In the genomic region with DNA sequence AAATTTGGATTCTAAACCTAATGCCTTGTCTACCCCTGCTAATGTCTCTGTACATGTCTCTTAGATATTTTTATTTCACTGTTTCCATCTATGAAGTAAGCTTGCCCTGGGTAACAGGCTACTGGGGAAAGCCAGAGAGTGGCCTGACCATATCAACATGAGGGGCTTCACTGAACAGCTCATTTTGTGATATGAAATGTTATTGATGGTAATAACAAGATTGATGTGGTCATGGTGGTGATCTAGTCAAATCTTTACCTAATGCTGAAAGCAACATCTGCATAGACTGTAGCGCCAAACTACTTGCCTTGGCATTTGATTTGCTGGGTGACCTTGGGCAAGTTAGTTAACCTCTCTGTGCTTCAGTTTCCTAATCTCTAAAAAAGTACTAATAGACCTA, we compare ENCODE assay signal across 20 cellular contexts. TPM values are rescaled to one million over a fixed set of nuclear protein-coding genes. Genes with fewer than 3 reads are reported as not detected.
DNase-seq lines count a peak whose midpoint lies in the region; ATAC-seq, FAIRE-seq and TF ChIP-seq lines count a peak whose summit lies in the region.
"Had no signal": no experiment of that assay in that cellular context is flagged by ENCODE, and none has a peak within 500 bp of the region (broad histone marks: within the 10 kb centered on the region; RNA-seq: fewer than 3 reads in every experiment).

No MANE protein-coding gene starts in this region.

- no peak overlapping the region for H3K27ac ChIP-seq in keratinocyte (ENCODE audit: control insufficient read depth, insufficient read depth, low read length)
- H3K27ac ChIP-seq: BLaER1 treated with 17β-estradiol and CSF1 and Interleukin-3, amounts not matched to agents 10 nM and 100 nM had no signal

- no peaks in the 10 kb centered on the region for H3K9me3 ChIP-seq in keratinocyte (ENCODE audit: control insufficient read depth, low read depth, low read length)
- H3K9me3 ChIP-seq: BLaER1 treated with 17β-estradiol and CSF1 and Interleukin-3, amounts not matched to agents 10 nM and 100 nM had no signal

- no peaks in the 10 kb centered on the region for H3K27me3 ChIP-seq in keratinocyte (ENCODE audit: control insufficient read depth, extremely low read depth, insufficient read depth, low read length)
- H3K27me3 ChIP-seq: BLaER1 treated with 17β-estradiol and CSF1 and Interleukin-3, amounts not matched to agents 10 nM and 100 nM had no signal

- no peak for TF ChIP-seq CTCF in activated CD8-positive, alpha-beta T cell treated with anti-CD3 and anti-CD28 coated beads for 36 hours (IDR thresholded peaks at IDR 0.05)
- TF ChIP-seq CTCF in keratinocyte (optimal IDR thresholded peaks at IDR 0.05 in 1 of 3, IDR thresholded peaks at IDR 0.05 in 1 of 3, conservative IDR thresholded peaks at IDR 0.05 in 1 of 3; ENCODE audit: extremely low read depth in 1 of 3, insufficient read depth in 2 of 3, low read length in 3 of 3), result no peak
- no peak for TF ChIP-seq CTCF in nephron progenitor cell (IDR thresholded peaks at IDR 0.05)

- H3K36me3 ChIP-seq in keratinocyte (ENCODE audit: control insufficient read depth in 2 of 2, extremely low read depth in 1 of 2, insufficient read depth in 2 of 2, low read length in 2 of 2), result no peaks in the 10 kb centered on the region
- H3K36me3 ChIP-seq: BLaER1 treated with 17β-estradiol and CSF1 and Interleukin-3, amounts not matched to agents 10 nM and 100 nM had no signal

- dilution Hi-C loops in keratinocyte (cut with MboI; ENCODE audit: extremely low pct_ligation_motif_present, low sequenced_read_pairs), result no loop called here

- H3K4me3 ChIP-seq in keratinocyte (ENCODE audit: control insufficient read depth in 2 of 3, extremely low read depth in 1 of 3, insufficient read depth in 2 of 3, low read depth in 1 of 3, low read length in 3 of 3), result no peak overlapping the region
- H3K4me3 ChIP-seq: BLaER1 treated with 17β-estradiol and CSF1 and Interleukin-3, amounts not matched to agents 10 nM and 100 nM had no signal

- H3K79me2 ChIP-seq in keratinocyte (ENCODE audit: control insufficient read depth, insufficient read depth, low read length), result no peaks in the 10 kb centered on the region

- ATAC-seq in activated CD8-positive, alpha-beta T cell treated with anti-CD3 and anti-CD28 coated beads for 36 hours, result peak; percentile 30
- no peak for ATAC-seq in activated CD8-positive, alpha-beta T cell treated with anti-CD3 and anti-CD28 coated beads, Interleukin-2, amount 10 ng/mL, durations not matched to agents 7 days and 5 days
- peak; percentile 41 for ATAC-seq in activated T-helper 17 cell treated with anti-CD3 and anti-CD28 coated beads, Interleukin-2, amount 50 U/mL, for 72 hours (replicated peaks)
- peak; percentile 89 for ATAC-seq in stimulated activated naive CD8-positive, alpha-beta T cell treated with anti-CD3 and anti-CD28 coated beads, Interleukin-15, amount 100 ng/mL, for 72 hours
- ATAC-seq: CD8-positive, alpha-beta T cell; HepG2 had no signal

- no peaks in the 10 kb centered on the region for H3K27me3 Mint-ChIP-seq in activated CD8-positive, alpha-beta T cell treated with anti-CD3 and anti-CD28 coated beads for 36 hours
- peaks cover 4% of the 10 kb centered on the region for H3K27me3 Mint-ChIP-seq in activated CD8-positive, alpha-beta T cell treated with anti-CD3 and anti-CD28 coated beads, Interleukin-2, amount 10 ng/mL, durations not matched to agents 7 days and 5 days (ENCODE audit: low read depth)
- no peaks in the 10 kb centered on the region for H3K27me3 Mint-ChIP-seq in activated T-helper 17 cell treated with anti-CD3 and anti-CD28 coated beads, Interleukin-2, amount 50 U/mL, for 72 hours
- H3K27me3 Mint-ChIP-seq in stimulated activated naive CD8-positive, alpha-beta T cell treated with anti-CD3 and anti-CD28 coated beads, Interleukin-15, amount 100 ng/mL, for 72 hours, result no peaks in the 10 kb centered on the region
- peaks cover 6% of the 10 kb centered on the region for H3K27me3 Mint-ChIP-seq in nephron progenitor cell (ENCODE audit: low read depth, poor library complexity)
- H3K27me3 Mint-ChIP-seq: B cell, IgD-negative memory B cell had no signal

- no peaks in the 10 kb centered on the region for H4K20me1 ChIP-seq in keratinocyte (ENCODE audit: control insufficient read depth, extremely low read depth, insufficient read depth, low read length)
- H4K20me1 ChIP-seq: BLaER1 treated with 17β-estradiol and CSF1 and Interleukin-3, amounts not matched to agents 10 nM and 100 nM had no signal

- CTCF ChIA-PET in activated CD8-positive, alpha-beta T cell treated with anti-CD3 and anti-CD28 coated beads for 36 hours (lab: Charles Lee), result no interaction called here
- CTCF ChIA-PET in activated CD8-positive, alpha-beta T cell treated with anti-CD3 and anti-CD28 coated beads, Interleukin-2, amount 10 ng/mL, durations not matched to agents 7 days and 5 days (lab: Charles Lee), result no interaction called here

- H3K4me1 ChIP-seq in keratinocyte (ENCODE audit: control insufficient read depth, extremely low read depth, insufficient read depth, low read length), result no peaks in the 10 kb centered on the region

- H3K9ac ChIP-seq in keratinocyte (ENCODE audit: control insufficient read depth, extremely low read depth, insufficient read depth, low read length), result no peak overlapping the region
- H3K9ac ChIP-seq: BLaER1 treated with 17β-estradiol and CSF1 and Interleukin-3, amounts not matched to agents 10 nM and 100 nM had no signal

- H3K36me3 Mint-ChIP-seq in activated CD8-positive, alpha-beta T cell treated with anti-CD3 and anti-CD28 coated beads for 36 hours (ENCODE audit: low read depth), result no peaks in the 10 kb centered on the region
- peaks cover under 1% of the 10 kb centered on the region for H3K36me3 Mint-ChIP-seq in activated CD8-positive, alpha-beta T cell treated with anti-CD3 and anti-CD28 coated beads, Interleukin-2, amount 10 ng/mL, durations not matched to agents 7 days and 5 days (ENCODE audit: low read depth)
- H3K36me3 Mint-ChIP-seq in activated T-helper 17 cell treated with anti-CD3 and anti-CD28 coated beads, Interleukin-2, amount 50 U/mL, for 72 hours (ENCODE audit: low read depth), result no peaks in the 10 kb centered on the region
- no peaks in the 10 kb centered on the region for H3K36me3 Mint-ChIP-seq in nephron progenitor cell (ENCODE audit: low read depth)
- H3K36me3 Mint-ChIP-seq: CD8-positive, alpha-beta T cell had no signal

- no peak overlapping the region for H2AFZ ChIP-seq in keratinocyte (ENCODE audit: control insufficient read depth, low read length)

- POLR2A ChIA-PET in activated CD8-positive, alpha-beta T cell treated with anti-CD3 and anti-CD28 coated beads for 36 hours (lab: Charles Lee), result interaction anchor here (1.3 kb wide), 1 partner anchor 10 kb away, joined by 3 read pairs; the partner anchor contains the start of gene DYRK2
- POLR2A ChIA-PET in activated CD8-positive, alpha-beta T cell treated with anti-CD3 and anti-CD28 coated beads, Interleukin-2, amount 10 ng/mL, durations not matched to agents 7 days and 5 days (lab: Charles Lee), result interaction anchor here (1.7 kb wide), 1 partner anchor 10 kb away, joined by 5 read pairs; the partner anchor contains the start of gene DYRK2

- H3K4me3 Mint-ChIP-seq in activated CD8-positive, alpha-beta T cell treated with anti-CD3 and anti-CD28 coated beads for 36 hours, result no peak overlapping the region
- no peak overlapping the region for H3K4me3 Mint-ChIP-seq in activated CD8-positive, alpha-beta T cell treated with anti-CD3 and anti-CD28 coated beads, Interleukin-2, amount 10 ng/mL, durations not matched to agents 7 days and 5 days
- H3K4me3 Mint-ChIP-seq in activated T-helper 17 cell treated with anti-CD3 and anti-CD28 coated beads, Interleukin-2, amount 50 U/mL, for 72 hours, result no peak overlapping the region
- H3K4me3 Mint-ChIP-seq in stimulated activated naive CD8-positive, alpha-beta T cell treated with anti-CD3 and anti-CD28 coated beads, Interleukin-15, amount 100 ng/mL, for 72 hours, result no peak overlapping the region
- H3K4me3 Mint-ChIP-seq in nephron progenitor cell, result no peak overlapping the region
- H3K4me3 Mint-ChIP-seq: B cell; CD8-positive, alpha-beta T cell; H9; IgD-negative memory B cell had no signal

- H3K9me3 Mint-ChIP-seq in activated CD8-positive, alpha-beta T cell treated with anti-CD3 and anti-CD28 coated beads for 36 hours, result peaks cover 3% of the 10 kb centered on the region
- H3K9me3 Mint-ChIP-seq in activated CD8-positive, alpha-beta T cell treated with anti-CD3 and anti-CD28 coated beads, Interleukin-2, amount 10 ng/mL, durations not matched to agents 7 days and 5 days (ENCODE audit: insufficient read depth), result peaks cover 3% of the 10 kb centered on the region
- H3K9me3 Mint-ChIP-seq in activated T-helper 17 cell treated with anti-CD3 and anti-CD28 coated beads, Interleukin-2, amount 50 U/mL, for 72 hours, result no peaks in the 10 kb centered on the region
- H3K9me3 Mint-ChIP-seq in stimulated activated naive CD8-positive, alpha-beta T cell treated with anti-CD3 and anti-CD28 coated beads, Interleukin-15, amount 100 ng/mL, for 72 hours, result no peaks in the 10 kb centered on the region
- H3K9me3 Mint-ChIP-seq in nephron progenitor cell, result no peaks in the 10 kb centered on the region
- H3K9me3 Mint-ChIP-seq: CD8-positive, alpha-beta T cell; H9; IgD-negative memory B cell had no signal

- no peak for DNase-seq in activated CD8-positive, alpha-beta T cell treated with anti-CD3 and anti-CD28 coated beads for 36 hours
- no peak for DNase-seq in activated CD8-positive, alpha-beta T cell treated with anti-CD3 and anti-CD28 coated beads, Interleukin-2, amount 10 ng/mL, durations not matched to agents 7 days and 5 days
- DNase-seq in keratinocyte (ENCODE audit: low read depth, low spot score), result no peak
- DNase-seq in stimulated activated naive CD8-positive, alpha-beta T cell treated with anti-CD3 and anti-CD28 coated beads, Interleukin-15, amount 100 ng/mL, for 72 hours, result peak in 1 of 2 donors; percentile 31
- DNase-seq in NCI-H345 (lab: John Stamatoyannopoulos, UW), result no peak
- no peak for DNase-seq in nephron progenitor cell
- DNase-seq: 8988T; Calu3; CD8-positive, alpha-beta T cell; DMS53; DND-41; EL; GOT3; H9 had no signal

- no peaks in the 10 kb centered on the region for H3K9me1 ChIP-seq in keratinocyte (ENCODE audit: control insufficient read depth, extremely low read depth, insufficient read depth, low read length)

- peak; percentile 48 for FAIRE-seq in keratinocyte (lab: Jason Lieb, UNC)
- FAIRE-seq: GM12891, HepG2 had no signal

- peaks cover 22% of the 10 kb centered on the region for H3K4me1 Mint-ChIP-seq in activated CD8-positive, alpha-beta T cell treated with anti-CD3 and anti-CD28 coated beads for 36 hours (ENCODE audit: low read depth)
- H3K4me1 Mint-ChIP-seq in activated CD8-positive, alpha-beta T cell treated with anti-CD3 and anti-CD28 coated beads, Interleukin-2, amount 10 ng/mL, durations not matched to agents 7 days and 5 days (ENCODE audit: low read depth), result peaks cover 8% of the 10 kb centered on the region
- H3K4me1 Mint-ChIP-seq in activated T-helper 17 cell treated with anti-CD3 and anti-CD28 coated beads, Interleukin-2, amount 50 U/mL, for 72 hours, result peaks cover 6% of the 10 kb centered on the region
- peaks cover 23% of the 10 kb centered on the region for H3K4me1 Mint-ChIP-seq in stimulated activated naive CD8-positive, alpha-beta T cell treated with anti-CD3 and anti-CD28 coated beads, Interleukin-15, amount 100 ng/mL, for 72 hours
- H3K4me1 Mint-ChIP-seq in nephron progenitor cell, result peaks cover 26% of the 10 kb centered on the region

- intact Hi-C loops in activated CD8-positive, alpha-beta T cell treated with anti-CD3 and anti-CD28 coated beads for 36 hours (cut with micrococcal nuclease), result loop anchor here (5.0 to 10.0 kb wide), 2 partner anchors 46 to 184 kb away; no protein-coding TSS in a partner anchor

- no peak overlapping the region for H3K27ac Mint-ChIP-seq in activated CD8-positive, alpha-beta T cell treated with anti-CD3 and anti-CD28 coated beads for 36 hours
- no peak overlapping the region for H3K27ac Mint-ChIP-seq in activated CD8-positive, alpha-beta T cell treated with anti-CD3 and anti-CD28 coated beads, Interleukin-2, amount 10 ng/mL, durations not matched to agents 7 days and 5 days
- H3K27ac Mint-ChIP-seq in activated T-helper 17 cell treated with anti-CD3 and anti-CD28 coated beads, Interleukin-2, amount 50 U/mL, for 72 hours, result no peak overlapping the region
- no peak overlapping the region for H3K27ac Mint-ChIP-seq in stimulated activated naive CD8-positive, alpha-beta T cell treated with anti-CD3 and anti-CD28 coated beads, Interleukin-15, amount 100 ng/mL, for 72 hours
- H3K27ac Mint-ChIP-seq in nephron progenitor cell, result no peak overlapping the region
- H3K27ac Mint-ChIP-seq: B cell; CD8-positive, alpha-beta T cell; H9; IgD-negative memory B cell had no signal

- H3K4me2 ChIP-seq in keratinocyte (ENCODE audit: control insufficient read depth, extremely low read depth, insufficient read depth, low read depth, low read length), result no peak overlapping the region
- H3K4me2 ChIP-seq: BLaER1 treated with 17β-estradiol and CSF1 and Interleukin-3, amounts not matched to agents 10 nM and 100 nM had no signal

RNA-seq across cellular contexts. Expression of gene DYRK2, which starts 9.9 kb away (rescaled TPM):
- total RNA-seq in activated CD8-positive, alpha-beta T cell treated with anti-CD3 and anti-CD28 coated beads for 36 hours, result 10 to 100 TPM; 28.8 to 33.7 TPM
- 10 to 100 TPM; 72.9 to 73.1 TPM for total RNA-seq in activated CD8-positive, alpha-beta T cell treated with anti-CD3 and anti-CD28 coated beads, Interleukin-2, amount 10 ng/mL, durations not matched to agents 7 days and 5 days
- 10 to 100 TPM; 16.6 to 17.6 TPM for total RNA-seq in activated T-helper 17 cell treated with anti-CD3 and anti-CD28 coated beads, Interleukin-2, amount 50 U/mL, for 72 hours
- polyA plus RNA-seq in keratinocyte, result 22.1 to 22.7 TPM (median 22.1 TPM) in 3 replicates
- polyA plus RNA-seq in keratinocyte (2011; ENCODE audit: low read depth), result 8.7 TPM
- polyA plus RNA-seq in keratinocyte (2011; cell fraction: cytosol; rRNA removed), result 11.9 and 14.9 TPM in 2 replicates
- 24.2 and 25.2 TPM in 2 replicates for polyA plus RNA-seq in keratinocyte (2011; cell fraction: nucleus; rRNA removed)
- 8.5 and 18.2 TPM in 2 replicates for polyA plus RNA-seq in keratinocyte (2012; ENCODE audit: low replicate concordance)
- 37.4 to 53.0 TPM (median 43.3 TPM) in 3 replicates for polyA minus RNA-seq in keratinocyte
- 15.2 TPM for polyA minus RNA-seq in keratinocyte (2011; cell fraction: cytosol; rRNA and poly(A)+ RNA removed)
- polyA minus RNA-seq in keratinocyte (2011; cell fraction: nucleus; rRNA and poly(A)+ RNA removed), result 19.2 and 30.8 TPM in 2 replicates
